8 cellular contexts compared by ENCODE assay signal in the genomic region with DNA sequence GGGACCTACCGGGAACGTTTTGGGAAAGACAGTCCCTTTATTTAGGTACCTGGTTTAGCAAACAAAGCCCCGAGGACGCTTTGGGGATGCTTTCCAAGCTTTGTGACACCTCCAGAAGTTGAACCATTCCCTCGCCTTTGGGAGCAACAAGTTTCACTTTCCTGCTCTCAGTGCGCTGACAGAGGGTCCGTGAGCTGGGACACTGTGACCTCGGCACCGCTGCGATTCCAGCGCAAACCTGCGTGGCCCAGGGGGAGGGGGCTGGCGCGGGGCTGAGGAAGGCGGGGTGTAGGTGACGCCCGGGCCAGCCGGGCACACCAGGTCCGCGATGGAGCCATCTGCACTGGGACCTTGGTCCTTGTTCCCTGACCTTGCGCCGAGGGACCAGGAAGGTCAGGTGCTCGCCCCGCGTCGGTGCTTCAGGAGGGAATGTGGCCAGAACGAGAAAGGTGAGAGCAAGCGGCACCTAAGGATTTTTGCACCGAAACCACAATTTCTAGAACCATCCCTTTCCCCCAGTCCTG. TPM values are rescaled to one million over a fixed set of nuclear protein-coding genes. Genes with fewer than 3 reads are reported as not detected.
DNase-seq lines count a peak whose midpoint lies in the region; ATAC-seq and TF ChIP-seq lines count a peak whose summit lies in the region.

No MANE protein-coding gene starts in this region.

- peaks cover 5 to 42% (median 35%) of the 10 kb centered on the region in 4 donors for H3K4me1 Mint-ChIP-seq in naive thymus-derived CD8-positive, alpha-beta T cell

- peak; percentile 31 for ATAC-seq in RWPE2 (ENCODE audit: low read depth)
- no peak for ATAC-seq in naive thymus-derived CD8-positive, alpha-beta T cell
- no peak for ATAC-seq in HG03378 (IDR thresholded peaks at IDR 0.05; ENCODE audit: unreplicated experiment)
- no peak for ATAC-seq in HG02763 (IDR thresholded peaks at IDR 0.05; ENCODE audit: unreplicated experiment)

- no peaks in the 10 kb centered on the region for H3K36me3 ChIP-seq in RWPE2 (ENCODE audit: low read depth)

- no peak overlapping the region for H3K27ac ChIP-seq in RWPE2 (ENCODE audit: poor library complexity, severe bottlenecking)

- POLR2A ChIA-PET in naive thymus-derived CD8-positive, alpha-beta T cell (lab: Charles Lee), result no interaction called here

- H3K9me3 Mint-ChIP-seq in naive thymus-derived CD8-positive, alpha-beta T cell, result peaks cover 0 to 3% (median 0%) of the 10 kb centered on the region in 9 donors

- no peak for TF ChIP-seq CTCF in RWPE2 (IDR thresholded peaks at IDR 0.05; ENCODE audit: poor library complexity, severe bottlenecking)
- TF ChIP-seq CTCF in epithelial cell of proximal tubule (conservative IDR thresholded peaks at IDR 0.05; ENCODE audit: low read depth, low read length), result no peak

- no peaks in the 10 kb centered on the region for H3K9me3 ChIP-seq in RWPE2 (ENCODE audit: severe bottlenecking)

- H3K27me3 ChIP-seq in RWPE2 (ENCODE audit: insufficient read depth, poor library complexity, severe bottlenecking), result peaks cover 26% of the 10 kb centered on the region

- H3K27me3 Mint-ChIP-seq in naive thymus-derived CD8-positive, alpha-beta T cell, result peaks cover 33 to 76% (median 50%) of the 10 kb centered on the region in 5 donors

- H3K4me3 ChIP-seq in RWPE2 (ENCODE audit: severe bottlenecking) (peak overlapping the region; percentile 40), epithelial cell of proximal tubule (ENCODE audit: low read depth, low read length) (peak overlapping the region; percentile 67)

- DNase-seq in activated CD8-positive, alpha-beta memory T cell treated with anti-CD3 and anti-CD28 coated beads for 24 hours, result peak; percentile 64
- DNase-seq in activated CD8-positive, alpha-beta memory T cell treated with anti-CD3 and anti-CD28 coated beads, Interleukin-2, amount 50 U/mL, for 4 hours, result no peak
- peak; percentile 66 for DNase-seq in RWPE2 (ENCODE audit: low spot score)
- DNase-seq in epithelial cell of proximal tubule (ENCODE audit: low read depth), result no peak
- DNase-seq in naive thymus-derived CD8-positive, alpha-beta T cell, result no peak
- DNase-seq in GF-D8 (lab: John Stamatoyannopoulos, UW), result no peak

- H3K36me3 Mint-ChIP-seq in naive thymus-derived CD8-positive, alpha-beta T cell, result no peaks in the 10 kb centered on the region

- no peak overlapping the region for H3K27ac Mint-ChIP-seq in naive thymus-derived CD8-positive, alpha-beta T cell

- no peaks in the 10 kb centered on the region for H3K4me1 ChIP-seq in RWPE2 (ENCODE audit: insufficient read depth, poor library complexity, severe bottlenecking)

- peak overlapping the region; percentile 66 to 80 (median 74) for H3K4me3 Mint-ChIP-seq in naive thymus-derived CD8-positive, alpha-beta T cell

RNA-seq across cellular contexts. Expression of a gene that starts 0.7 kb away (rescaled TPM):
- total RNA-seq in epithelial cell of proximal tubule, result 0.14 and 0.29 TPM in 2 replicates
- under 1 TPM in 1 of 2 experiments, not detected in 1; 0.08 TPM for total RNA-seq in naive thymus-derived CD8-positive, alpha-beta T cell
- under 1 TPM in 1 of 3 donors, not detected in 2; 0.18 TPM for polyA plus RNA-seq in naive thymus-derived CD8-positive, alpha-beta T cell

Comparison
In these comparisons a context has a peak if more than half of its experiments do, and no peak if none do; other contexts are left out.
1. DNase-seq: peak in activated CD8-positive, alpha-beta memory T cell treated with anti-CD3 and anti-CD28 coated beads for 24 hours (single experiment) and RWPE2 (single experiment); none in activated CD8-positive, alpha-beta memory T cell treated with anti-CD3 and anti-CD28 coated beads, Interleukin-2, amount 50 U/mL, for 4 hours (single experiment), epithelial cell of proximal tubule (single experiment), naive thymus-derived CD8-positive, alpha-beta T cell (0 of 10) and GF-D8 (single experiment).